8 cellular contexts compared by ENCODE assay signal in the genomic region with DNA sequence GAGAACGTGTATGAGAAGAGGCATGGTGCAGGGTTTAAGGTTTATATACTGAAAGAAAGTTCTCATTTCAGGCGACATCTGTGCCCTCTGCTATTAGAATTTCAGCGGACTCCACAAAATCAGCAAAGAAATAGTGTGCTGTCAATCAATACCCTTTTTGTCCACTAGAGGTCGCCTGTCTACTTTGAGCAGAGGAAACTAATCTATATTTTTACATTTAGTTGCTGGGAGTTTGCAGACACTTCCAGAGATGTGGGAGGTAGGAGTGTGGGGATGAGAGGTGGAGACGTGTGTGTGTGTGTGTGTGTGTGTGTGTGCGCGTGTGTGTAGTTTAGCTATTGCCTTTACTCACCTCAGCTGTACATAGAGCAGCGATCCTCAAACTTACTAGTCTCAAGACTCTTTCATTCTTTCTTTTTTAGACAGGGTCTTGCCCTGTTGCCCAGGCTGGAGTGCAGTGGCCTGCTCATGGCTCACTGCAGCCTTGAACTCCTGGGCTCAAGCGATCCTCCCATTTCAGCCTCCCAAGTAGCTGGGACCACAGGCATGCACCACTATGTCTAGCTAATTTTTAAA. TPM values are rescaled to one million over a fixed set of nuclear protein-coding genes. Genes with fewer than 3 reads are reported as not detected.
DNase-seq lines count a peak whose midpoint lies in the region; ATAC-seq, FAIRE-seq and TF ChIP-seq lines count a peak whose summit lies in the region.

No MANE protein-coding gene starts in this region.

- SMC1A ChIA-PET in GM12878 (lab: Charles Lee; ENCODE audit: uncharacterized antibody, unreplicated experiment), result interaction anchor here (0.8 to 2.7 kb wide), 6 partner anchors 9 to 144 kb away, joined by 3 to 9 read pairs (median 6); partner anchors contain the start of gene INAFM1

- no peak overlapping the region for H3K9ac ChIP-seq in GM12878 (ENCODE audit: control insufficient read depth, insufficient read depth, low read length)

- no peaks in the 10 kb centered on the region for H3K79me2 ChIP-seq in GM12878 (ENCODE audit: control insufficient read depth, insufficient read depth, low read length)

- no peaks in the 10 kb centered on the region for H3K27me3 ChIP-seq in GM12878 (replicated peaks in 1 of 2; ENCODE audit: control insufficient read depth in 2 of 2, insufficient read depth in 2 of 2, low read length in 1 of 2)
- H3K27me3 ChIP-seq in thoracic aorta (replicated peaks; ENCODE audit: insufficient read depth), result no peaks in the 10 kb centered on the region

- H4K20me1 ChIP-seq in GM12878 (ENCODE audit: control insufficient read depth, insufficient read depth), result no peaks in the 10 kb centered on the region

- no peak for TF ChIP-seq POLR2A in GM12878 (IDR thresholded peaks at IDR 0.05; ENCODE audit: low read depth, low read length)

- CTCF ChIA-PET in GM12878 (lab: Yijun Ruan, JAX), result interaction anchor here (0.6 to 3.5 kb wide), 21 partner anchors 9 to 493 kb away, joined by 3 to 28 read pairs (median 4); partner anchors contain the start of genes DHX34 and INAFM1

- ATAC-seq in GM12878, result peak; percentile 46
- ATAC-seq in thoracic aorta (ENCODE audit: insufficient number of reproducible peaks, low FRiP score, low read depth), result no peak
- no peak for ATAC-seq in HG02973 (IDR thresholded peaks at IDR 0.05; ENCODE audit: unreplicated experiment)

- DNase-seq in NCI-H2081 (lab: John Stamatoyannopoulos, UW) (peak; percentile 45 to 50), NCI-H2081 treated with DMSO at 0.1 percent for 48 hours (lab: John Stamatoyannopoulos, UW) (no peak), HTR-8/SVneo (ENCODE audit: insufficient read length, low spot score) (peak; percentile 48), NOMO-1 treated with dmso at 0.1 percent for 144 hours (lab: John Stamatoyannopoulos, UW; ENCODE audit: unreplicated experiment) (peak; percentile 38), GM12878 (ENCODE audit: low read depth, low spot score) (no peak), kidney glomerular epithelial cell (lab: John Stamatoyannopoulos, UW) (peak; percentile 58), thoracic aorta (ENCODE audit: low spot score) (no peak)

- no peak for TF ChIP-seq EP300 in GM12878 (IDR thresholded peaks at IDR 0.05; ENCODE audit: borderline replicate concordance in 1 of 2, control insufficient read depth in 1 of 2, low read depth in 2 of 2, low read length in 2 of 2)

- in situ Hi-C loops in GM12878 (cut with MboI), result no loop called here

- FAIRE-seq in HTR-8/SVneo (lab: Jason Lieb, UNC) (no peak), GM12878 (lab: Jason Lieb, UNC) (peak; percentile 91)

- H3K36me3 ChIP-seq in GM12878 (ENCODE audit: control insufficient read depth in 2 of 2, insufficient read depth in 2 of 2, low read length in 1 of 2), result no peaks in the 10 kb centered on the region
- no peaks in the 10 kb centered on the region for H3K36me3 ChIP-seq in thoracic aorta

- H3K9me3 ChIP-seq in GM12878 (replicated peaks; ENCODE audit: control insufficient read depth, insufficient read depth, low read length), result no peaks in the 10 kb centered on the region
- H3K9me3 ChIP-seq in thoracic aorta, result no peaks in the 10 kb centered on the region

- POLR2A ChIA-PET in GM12878 (lab: Charles Lee), result interaction anchor here (0.5 to 0.6 kb wide), 2 partner anchors 153 to 294 kb away, joined by 3 to 4 read pairs; no protein-coding TSS in a partner anchor

- H3K4me1 ChIP-seq in GM12878 (ENCODE audit: control insufficient read depth, insufficient read depth, low read length) (peaks cover 15% of the 10 kb centered on the region), thoracic aorta (ENCODE audit: control insufficient read depth in 1 of 2, low read depth in 2 of 2) (peaks cover 0 to 43% of the 10 kb centered on the region in 2 donors)

- peak; percentile 73 to 85 (median 79) for TF ChIP-seq CTCF in GM12878 (IDR thresholded peaks at IDR 0.05 in 2 of 3, conservative IDR thresholded peaks at IDR 0.05 in 1 of 3; ENCODE audit: control insufficient read depth in 2 of 3, extremely low read depth in 1 of 3, insufficient read depth in 1 of 3, low read depth in 3 of 3, low read length in 3 of 3)
- peak; percentile 94 for TF ChIP-seq CTCF in thoracic aorta (IDR thresholded peaks at IDR 0.05)

- TF ChIP-seq RAD21 in GM12878 (IDR thresholded peaks at IDR 0.05; ENCODE audit: insufficient read depth, low read depth, low read length), result peak; percentile 58

- no peak overlapping the region for H3K4me2 ChIP-seq in GM12878 (ENCODE audit: control insufficient read depth, insufficient read depth)

- no peak overlapping the region for H3K4me3 ChIP-seq in GM12878
- H3K4me3 ChIP-seq in thoracic aorta, result no peak overlapping the region

- RAD21 ChIA-PET in GM12878 (lab: Charles Lee; ENCODE audit: unreplicated experiment), result interaction anchor here (1.0 to 1.2 kb wide), 4 partner anchors 9 to 144 kb away, joined by 3 to 7 read pairs (median 4); partner anchors contain the start of gene INAFM1

- H3K27ac ChIP-seq in GM12878 (ENCODE audit: control insufficient read depth, insufficient read depth), result no peak overlapping the region
- no peak overlapping the region for H3K27ac ChIP-seq in thoracic aorta

- intact Hi-C loops in GM12878 (cut with micrococcal nuclease; ENCODE audit: unreplicated experiment), result loop anchor here (1.0 to 10.0 kb wide), 3 partner anchors 143 to 420 kb away; partner anchors contain the start of gene NAPA

- BruUV-seq in GM12878 (replicated peaks; lab: Mats Ljungman, UMichigan), result no TSS peak

- WGBS in GM12878 (ENCODE audit: insufficient coverage, insufficient replicate concordance, low lambda C conversion rate, missing lambda C conversion rate), result 29% methylated on average over 9 of the region's 9 CpGs

- H2AFZ ChIP-seq in GM12878 (ENCODE audit: control insufficient read depth, low read depth, low read length), result no peak overlapping the region

RNA-seq across cellular contexts. Expression of gene INAFM1, which starts 9.7 kb away (rescaled TPM):
- total RNA-seq in GM12878 (2013; cell fraction: nucleolus; rRNA removed), result 1.2 and 2.7 TPM in 2 replicates
- total RNA-seq in GM12878 (2014; rRNA removed), result 2.0 and 2.1 TPM in 2 replicates
- 0.51 and 0.63 TPM in 2 replicates for total RNA-seq in GM12878 (2014; rRNA removed; fragmentation: Illumina TruSeq; extraction: Trizol)
- total RNA-seq in GM12878 (2021), result 6.1 and 6.8 TPM in 2 replicates
- 0.46 TPM for polyA plus RNA-seq in GM12878 (2011; ENCODE audit: low read depth)
- 0.40 and 0.86 TPM in 2 replicates for polyA plus RNA-seq in GM12878 (2011; rRNA removed)
- polyA plus RNA-seq in GM12878 (2011; cell fraction: cytosol; rRNA removed), result 1.2 and 1.5 TPM in 2 replicates
- 4.8 and 6.7 TPM in 2 replicates for polyA plus RNA-seq in GM12878 (2011; cell fraction: nucleus; rRNA removed)
- polyA plus RNA-seq in GM12878 (2012), result 3.8 and 5.8 TPM in 2 replicates
- 0.30 and 0.57 TPM in 2 replicates for polyA plus RNA-seq in GM12878 (2014; fragmentation: Illumina TruSeq; extraction: Trizol)
- polyA plus RNA-seq in GM12878 (2014; fragmentation: Nextera tagmentation; extraction: Ambion mirVana), result under 1 TPM in 1 of 2 experiments, not detected in 1; 0.58 TPM
- polyA plus RNA-seq in GM12878 (2014; rRNA removed), result 4.5 and 4.8 TPM in 2 replicates
- polyA plus RNA-seq in GM12878 (2016; fragmentation: Nextera tagmentation; extraction: Ambion mirVana), result 1 to 10 TPM; 1.1 to 1.4 TPM
- 0.57 TPM in 1 of 2 replicates, not detected in the other for polyA minus RNA-seq in GM12878 (2011; rRNA and poly(A)+ RNA removed)
- polyA minus RNA-seq in GM12878 (2011; cell fraction: cytosol; rRNA and poly(A)+ RNA removed), result 0.94 TPM in 1 of 2 replicates, not detected in the other
- 1.5 and 2.1 TPM in 2 replicates for polyA minus RNA-seq in GM12878 (2011; cell fraction: nucleus; rRNA and poly(A)+ RNA removed)
- total RNA-seq in thoracic aorta, result 10 to 100 TPM; 10.3 to 18.6 TPM

RNA-seq across cellular contexts. Expression of gene C5AR1, which starts 25.2 kb away (rescaled TPM):
- total RNA-seq in GM12878 (2013; cell fraction: nucleolus; rRNA removed), result 1.2 and 1.5 TPM in 2 replicates
- total RNA-seq in GM12878 (2014; rRNA removed) (0.05 and 0.17 TPM in 2 replicates), GM12878 (2014; rRNA removed; fragmentation: Illumina TruSeq; extraction: Trizol) (0.04 and 0.09 TPM in 2 replicates), GM12878 (2021) (0.13 and 0.26 TPM in 2 replicates), thoracic aorta (10 to 100 TPM; 37.6 to 51.9 TPM)
- 0.10 TPM for polyA plus RNA-seq in GM12878 (2011; ENCODE audit: low read depth)
- polyA plus RNA-seq in GM12878 (2011; rRNA removed) (0.40 and 1.5 TPM in 2 replicates), GM12878 (2014; fragmentation: Illumina TruSeq; extraction: Trizol) (0.15 TPM in 1 of 2 replicates, not detected in the other), GM12878 (2014; fragmentation: Nextera tagmentation; extraction: Ambion mirVana) (under 1 TPM; 0.07 to 0.19 TPM), GM12878 (2014; rRNA removed) (0.06 and 0.15 TPM in 2 replicates), GM12878 (2016; fragmentation: Nextera tagmentation; extraction: Ambion mirVana) (under 1 TPM; 0.27 to 0.29 TPM)
- polyA plus RNA-seq in GM12878 (2011; cell fraction: cytosol; rRNA removed), result 1.1 and 1.3 TPM in 2 replicates
- 0.55 and 1.2 TPM in 2 replicates for polyA plus RNA-seq in GM12878 (2011; cell fraction: nucleus; rRNA removed)
- polyA plus RNA-seq in GM12878 (2012), result 0.32 and 0.46 TPM in 2 replicates
- polyA minus RNA-seq in GM12878 (2011; rRNA and poly(A)+ RNA removed), result 0.67 and 1.9 TPM in 2 replicates
- polyA minus RNA-seq in GM12878 (2011; cell fraction: cytosol; rRNA and poly(A)+ RNA removed), result 0.94 and 2.4 TPM in 2 replicates
- 0.12 and 0.19 TPM in 2 replicates for polyA minus RNA-seq in GM12878 (2011; cell fraction: nucleus; rRNA and poly(A)+ RNA removed)

RNA-seq across cellular contexts. Expression of gene CCDC9, which starts 28.1 kb away (rescaled TPM):
- total RNA-seq in GM12878 (2013; cell fraction: nucleolus; rRNA removed), result 10.2 and 14.9 TPM in 2 replicates
- total RNA-seq in GM12878 (2014; rRNA removed), result 6.4 and 7.1 TPM in 2 replicates
- total RNA-seq in GM12878 (2014; rRNA removed; fragmentation: Illumina TruSeq; extraction: Trizol), result 2.9 and 4.9 TPM in 2 replicates
- 16.7 and 17.5 TPM in 2 replicates for total RNA-seq in GM12878 (2021)
- 5.3 TPM for polyA plus RNA-seq in GM12878 (2011; ENCODE audit: low read depth)
- 3.3 and 3.9 TPM in 2 replicates for polyA plus RNA-seq in GM12878 (2011; rRNA removed)
- 4.2 and 4.4 TPM in 2 replicates for polyA plus RNA-seq in GM12878 (2011; cell fraction: cytosol; rRNA removed)
- 5.0 and 13.4 TPM in 2 replicates for polyA plus RNA-seq in GM12878 (2011; cell fraction: nucleus; rRNA removed)
- polyA plus RNA-seq in GM12878 (2012), result 13.9 and 24.3 TPM in 2 replicates
- 1.7 and 7.7 TPM in 2 replicates for polyA plus RNA-seq in GM12878 (2014; fragmentation: Illumina TruSeq; extraction: Trizol)
- under 1 TPM in 1 of 2 experiments, not detected in 1; 0.18 TPM for polyA plus RNA-seq in GM12878 (2014; fragmentation: Nextera tagmentation; extraction: Ambion mirVana)
- polyA plus RNA-seq in GM12878 (2014; rRNA removed), result 10.1 and 13.2 TPM in 2 replicates
- polyA plus RNA-seq in GM12878 (2016; fragmentation: Nextera tagmentation; extraction: Ambion mirVana), result 1 to 10 TPM; 6.9 to 9.1 TPM
- 3.0 and 4.8 TPM in 2 replicates for polyA minus RNA-seq in GM12878 (2011; rRNA and poly(A)+ RNA removed)
- 1.2 and 1.6 TPM in 2 replicates for polyA minus RNA-seq in GM12878 (2011; cell fraction: cytosol; rRNA and poly(A)+ RNA removed)
- polyA minus RNA-seq in GM12878 (2011; cell fraction: nucleus; rRNA and poly(A)+ RNA removed), result 2.0 and 2.3 TPM in 2 replicates
- 10 to 100 TPM; 26.7 to 38.9 TPM for total RNA-seq in thoracic aorta

RNA-seq across cellular contexts. Expression of gene C5AR2, which starts 47.6 kb away (rescaled TPM):
- not detected in 2 replicates for total RNA-seq in GM12878 (2013; cell fraction: nucleolus; rRNA removed)
- total RNA-seq in GM12878 (2014; rRNA removed) (0.11 TPM in 1 of 2 replicates, not detected in the other), GM12878 (2014; rRNA removed; fragmentation: Illumina TruSeq; extraction: Trizol) (not detected in 2 replicates), GM12878 (2021) (not detected in 2 replicates), thoracic aorta (10 to 100 TPM; 10.3 to 25.7 TPM)
- polyA plus RNA-seq in GM12878 (2011; ENCODE audit: low read depth), result not detected
- polyA plus RNA-seq in GM12878 (2011; rRNA removed) (0.01 TPM in 1 of 2 replicates, not detected in the other), GM12878 (2014; fragmentation: Illumina TruSeq; extraction: Trizol) (not detected in 2 replicates), GM12878 (2014; fragmentation: Nextera tagmentation; extraction: Ambion mirVana) (not detected), GM12878 (2014; rRNA removed) (not detected in 2 replicates), GM12878 (2016; fragmentation: Nextera tagmentation; extraction: Ambion mirVana) (not detected)
- polyA plus RNA-seq in GM12878 (2011; cell fraction: cytosol; rRNA removed), result under 0.01 TPM in 1 of 2 replicates, not detected in the other
- polyA plus RNA-seq in GM12878 (2011; cell fraction: nucleus; rRNA removed), result 0.10 and 0.13 TPM in 2 replicates
- not detected in 2 replicates for polyA plus RNA-seq in GM12878 (2012)
- polyA minus RNA-seq in GM12878 (2011; rRNA and poly(A)+ RNA removed), result 0.07 TPM in 1 of 2 replicates, not detected in the other
- not detected in 2 replicates for polyA minus RNA-seq in GM12878 (2011; cell fraction: cytosol; rRNA and poly(A)+ RNA removed)
- not detected in 2 replicates for polyA minus RNA-seq in GM12878 (2011; cell fraction: nucleus; rRNA and poly(A)+ RNA removed)

RNA-seq across cellular contexts. Expression of gene BBC3, which starts 53.4 kb away (rescaled TPM):
- total RNA-seq in GM12878 (2013; cell fraction: nucleolus; rRNA removed), result 12.0 and 13.5 TPM in 2 replicates
- total RNA-seq in GM12878 (2014; rRNA removed), result 14.0 and 15.2 TPM in 2 replicates
- 6.2 and 6.5 TPM in 2 replicates for total RNA-seq in GM12878 (2014; rRNA removed; fragmentation: Illumina TruSeq; extraction: Trizol)
- total RNA-seq in GM12878 (2021), result 17.9 and 18.1 TPM in 2 replicates
- polyA plus RNA-seq in GM12878 (2011; ENCODE audit: low read depth), result 2.0 TPM
- 5.2 and 7.6 TPM in 2 replicates for polyA plus RNA-seq in GM12878 (2011; rRNA removed)
- 11.6 and 16.6 TPM in 2 replicates for polyA plus RNA-seq in GM12878 (2011; cell fraction: cytosol; rRNA removed)
- polyA plus RNA-seq in GM12878 (2011; cell fraction: nucleus; rRNA removed), result 17.5 and 18.4 TPM in 2 replicates
- polyA plus RNA-seq in GM12878 (2012), result 13.0 and 15.8 TPM in 2 replicates
- 0.24 and 2.2 TPM in 2 replicates for polyA plus RNA-seq in GM12878 (2014; fragmentation: Illumina TruSeq; extraction: Trizol)
- polyA plus RNA-seq in GM12878 (2014; fragmentation: Nextera tagmentation; extraction: Ambion mirVana), result under 1 TPM; 0.10 to 0.27 TPM
- 17.2 and 21.2 TPM in 2 replicates for polyA plus RNA-seq in GM12878 (2014; rRNA removed)
- 1 to 10 TPM; 7.5 to 7.8 TPM for polyA plus RNA-seq in GM12878 (2016; fragmentation: Nextera tagmentation; extraction: Ambion mirVana)
- polyA minus RNA-seq in GM12878 (2011; rRNA and poly(A)+ RNA removed), result 4.2 and 8.8 TPM in 2 replicates
- 7.2 and 9.5 TPM in 2 replicates for polyA minus RNA-seq in GM12878 (2011; cell fraction: cytosol; rRNA and poly(A)+ RNA removed)
- 5.4 and 8.3 TPM in 2 replicates for polyA minus RNA-seq in GM12878 (2011; cell fraction: nucleus; rRNA and poly(A)+ RNA removed)
- total RNA-seq in thoracic aorta, result 10 to 100 TPM in 1 of 2 donors, 1 to 10 TPM in 1; 6.5 to 21.4 TPM

Comparison
In these comparisons a context has a peak if more than half of its experiments do, and no peak if none do; other contexts are left out.
1. DNase-seq: peak in NCI-H2081 (2 of 2), HTR-8/SVneo (single experiment), NOMO-1 treated with dmso at 0.1 percent for 144 hours (single experiment) and kidney glomerular epithelial cell (single experiment); none in NCI-H2081 treated with DMSO at 0.1 percent for 48 hours (single experiment), GM12878 (single experiment) and thoracic aorta (single experiment).
2. RNA of gene C5AR1, which starts 25.2 kb away (total RNA-seq): 37.6 to 51.9 TPM in thoracic aorta; 0.04 to 1.5 TPM in GM12878; every median in the first group is over 10 times any median in the second.